Comparison of ENCODE assay signal across 1 cellular context in the genomic region with DNA sequence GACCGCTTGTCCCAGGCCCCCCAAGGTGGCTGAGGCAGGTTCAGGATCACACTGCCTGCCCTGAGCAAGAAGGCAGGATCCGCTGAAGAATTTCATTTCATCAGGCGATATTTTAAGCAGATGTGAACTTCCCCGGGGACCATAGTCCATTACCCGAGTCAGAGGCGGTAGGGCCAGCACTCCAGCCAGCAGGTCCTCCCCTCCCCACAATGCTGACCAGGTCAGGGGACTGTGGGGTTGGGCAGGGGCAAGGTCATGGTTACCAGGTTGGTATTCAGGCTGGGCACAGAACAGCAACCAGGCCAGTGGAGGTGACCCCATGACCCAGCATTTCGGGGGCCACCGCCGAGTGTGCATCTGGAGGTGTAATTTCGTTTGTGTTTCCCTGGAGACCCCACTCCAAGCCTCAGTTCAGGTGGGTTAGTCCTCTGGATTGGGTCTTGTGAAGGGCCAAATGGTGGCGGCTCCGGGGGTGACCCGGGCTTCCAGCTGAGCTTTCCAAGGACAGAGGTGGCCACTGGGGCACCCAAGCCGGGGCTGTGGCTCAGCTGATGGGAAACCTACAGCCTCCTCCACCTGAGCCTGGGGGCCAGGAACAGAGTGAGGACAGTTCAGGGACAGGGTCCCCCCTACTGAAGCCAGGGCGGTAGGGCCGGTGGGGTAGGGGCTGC.
TF ChIP-seq lines count a peak whose summit lies in the region.

No MANE protein-coding gene starts in this region.

TF ChIP-seq in neural cell, 6 proteins besides CTCF, POLR2A, EP300 and RAD21 (continued from another document):
- TF ChIP-seq, protein P1, sequence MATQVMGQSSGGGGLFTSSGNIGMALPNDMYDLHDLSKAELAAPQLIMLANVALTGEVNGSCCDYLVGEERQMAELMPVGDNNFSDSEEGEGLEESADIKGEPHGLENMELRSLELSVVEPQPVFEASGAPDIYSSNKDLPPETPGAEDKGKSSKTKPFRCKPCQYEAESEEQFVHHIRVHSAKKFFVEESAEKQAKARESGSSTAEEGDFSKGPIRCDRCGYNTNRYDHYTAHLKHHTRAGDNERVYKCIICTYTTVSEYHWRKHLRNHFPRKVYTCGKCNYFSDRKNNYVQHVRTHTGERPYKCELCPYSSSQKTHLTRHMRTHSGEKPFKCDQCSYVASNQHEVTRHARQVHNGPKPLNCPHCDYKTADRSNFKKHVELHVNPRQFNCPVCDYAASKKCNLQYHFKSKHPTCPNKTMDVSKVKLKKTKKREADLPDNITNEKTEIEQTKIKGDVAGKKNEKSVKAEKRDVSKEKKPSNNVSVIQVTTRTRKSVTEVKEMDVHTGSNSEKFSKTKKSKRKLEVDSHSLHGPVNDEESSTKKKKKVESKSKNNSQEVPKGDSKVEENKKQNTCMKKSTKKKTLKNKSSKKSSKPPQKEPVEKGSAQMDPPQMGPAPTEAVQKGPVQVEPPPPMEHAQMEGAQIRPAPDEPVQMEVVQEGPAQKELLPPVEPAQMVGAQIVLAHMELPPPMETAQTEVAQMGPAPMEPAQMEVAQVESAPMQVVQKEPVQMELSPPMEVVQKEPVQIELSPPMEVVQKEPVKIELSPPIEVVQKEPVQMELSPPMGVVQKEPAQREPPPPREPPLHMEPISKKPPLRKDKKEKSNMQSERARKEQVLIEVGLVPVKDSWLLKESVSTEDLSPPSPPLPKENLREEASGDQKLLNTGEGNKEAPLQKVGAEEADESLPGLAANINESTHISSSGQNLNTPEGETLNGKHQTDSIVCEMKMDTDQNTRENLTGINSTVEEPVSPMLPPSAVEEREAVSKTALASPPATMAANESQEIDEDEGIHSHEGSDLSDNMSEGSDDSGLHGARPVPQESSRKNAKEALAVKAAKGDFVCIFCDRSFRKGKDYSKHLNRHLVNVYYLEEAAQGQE (IDR thresholded peaks at IDR 0.05; ENCODE audit: borderline replicate concordance) = no peak
- TF ChIP-seq TAF1 (IDR thresholded peaks at IDR 0.05; ENCODE audit: low read depth) (no peak), SMC3 (conservative IDR thresholded peaks at IDR 0.05; ENCODE audit: poor library complexity) (no peak), EZH2 (IDR thresholded peaks at IDR 0.05; ENCODE audit: borderline replicate concordance, insufficient read depth, low read length, poor library complexity, severe bottlenecking) (no peak)
